In genomic region chr18:34971313-34971712, GRCh38 we compare ENCODE assay signal across 2 cellular contexts.
TF ChIP-seq lines count a peak whose summit lies in the region.

No MANE protein-coding gene starts in this region.

TF ChIP-seq in HCT116, 20 proteins besides CTCF, POLR2A, EP300 and RAD21:
- TF ChIP-seq REST (IDR thresholded peaks at IDR 0.05; ENCODE audit: low read depth) (no peak), FOSL1 (IDR thresholded peaks at IDR 0.05; ENCODE audit: low read depth) (peak; percentile 30; the same call in 1 of the 2 replicates), CEBPB (IDR thresholded peaks at IDR 0.05; ENCODE audit: low read depth) (peak; percentile 58; the same call in 1 of the 2 replicates)

TF ChIP-seq in GM23338, 12 proteins besides CTCF, POLR2A, EP300 and RAD21 (continued from another document):
- TF ChIP-seq STAT1 (IDR thresholded peaks at IDR 0.05; ENCODE audit: unreplicated experiment) (no peak), POLR2AphosphoS5 (IDR thresholded peaks at IDR 0.05; ENCODE audit: low read depth) (no peak), ZNF331 (CRISPR knock-in tag; IDR thresholded peaks at IDR 0.05; ENCODE audit: low read depth) (no peak), ZNF114 (CRISPR knock-in tag; IDR thresholded peaks at IDR 0.05) (no peak), ZNF462 (CRISPR knock-in tag; IDR thresholded peaks at IDR 0.05) (no peak), CREB1 (CRISPR knock-in tag; IDR thresholded peaks at IDR 0.05; ENCODE audit: low read depth) (no peak), ETS1 (IDR thresholded peaks at IDR 0.05) (no peak), NANOG (IDR thresholded peaks at IDR 0.05; ENCODE audit: borderline replicate concordance) (no peak), JUNB (IDR thresholded peaks at IDR 0.05; ENCODE audit: unreplicated experiment) (no peak)
